ENCODE assay signal across 1 cellular context in the genomic region with DNA sequence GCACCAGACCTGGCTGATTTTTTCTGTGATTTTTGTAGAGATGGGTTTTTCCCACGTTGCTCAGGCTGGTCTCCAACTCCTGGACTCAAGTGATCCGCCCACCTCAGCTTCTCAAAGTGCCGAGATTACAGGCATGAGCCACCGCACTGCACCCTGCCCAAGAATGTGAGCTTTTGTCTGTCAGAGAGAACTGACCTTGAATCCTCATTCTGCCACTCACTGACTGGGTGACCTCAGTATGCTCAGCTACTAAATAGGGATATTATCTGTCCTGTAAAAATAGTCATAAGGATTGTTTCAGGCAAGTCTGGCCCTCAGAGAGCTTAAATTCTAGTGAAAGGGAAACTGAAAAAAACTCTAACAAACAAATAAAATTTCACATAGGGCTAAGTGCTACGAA.
TF ChIP-seq lines count a peak whose summit lies in the region.

No MANE protein-coding gene starts in this region.

TF ChIP-seq in K562, 482 proteins besides CTCF, POLR2A, EP300 and RAD21:
- TF ChIP-seq ARID1B (IDR thresholded peaks at IDR 0.05) = no peak
- peak; percentile 46 for TF ChIP-seq ZNF316 (IDR thresholded peaks at IDR 0.05)
